In genomic region chr22:28894793-28895192, GRCh38 we compare ENCODE assay signal across 24 cellular contexts. TPM values are rescaled to one million over a fixed set of nuclear protein-coding genes. Genes with fewer than 3 reads are reported as not detected.
DNase-seq lines count a peak whose midpoint lies in the region; ATAC-seq, FAIRE-seq and TF ChIP-seq lines count a peak whose summit lies in the region.
"Had no signal": no experiment of that assay in that cellular context is flagged by ENCODE, and none has a peak within 500 bp of the region (broad histone marks: within the 10 kb centered on the region; RNA-seq: fewer than 3 reads in every experiment).

No MANE protein-coding gene starts in this region.

- peaks cover 89% of the 10 kb centered on the region for H4K20me1 ChIP-seq in neural progenitor cell (ENCODE audit: low read depth)

- H3K4me1 Mint-ChIP-seq in Caco-2 (ENCODE audit: low read depth, unreplicated experiment) (peaks cover 42% of the 10 kb centered on the region), neural progenitor cell (peaks cover 73% of the 10 kb centered on the region)

- H3K9ac ChIP-seq in neural progenitor cell: no peak overlapping the region

- CTCF ChIA-PET in Caco-2 (lab: Charles Lee): no interaction called here

- FAIRE-seq in frontal cortex (lab: Jason Lieb, UNC): no peak
- FAIRE-seq: endothelial cell of umbilical vein, urothelium cell line had no signal

- peaks cover 97% of the 10 kb centered on the region for H3K79me2 ChIP-seq in neural progenitor cell (ENCODE audit: low read depth)

- H3F3A ChIP-seq in neural progenitor cell (ENCODE audit: low read depth): no peaks in the 10 kb centered on the region

- no peak overlapping the region for H3K4me3 Mint-ChIP-seq in Caco-2 (ENCODE audit: unreplicated experiment)
- no peak overlapping the region for H3K4me3 Mint-ChIP-seq in neural progenitor cell
- H3K4me3 Mint-ChIP-seq: activated CD8-positive, alpha-beta T cell treated with anti-CD3 and anti-CD28 coated beads for 36 hours; IgD-negative memory B cell had no signal

- ATAC-seq in RWPE2 (ENCODE audit: low read depth): no peak
- ATAC-seq in HG02852 (IDR thresholded peaks at IDR 0.05; ENCODE audit: unreplicated experiment): no peak
- no peak for ATAC-seq in mucosa of descending colon
- ATAC-seq: activated CD8-positive, alpha-beta T cell treated with anti-CD3 and anti-CD28 coated beads for 36 hours; right lobe of liver had no signal

- H3K4me2 ChIP-seq in neural progenitor cell: no peak overlapping the region

- no peaks in the 10 kb centered on the region; the same call in 1 of the 2 replicates for H3K36me3 ChIP-seq in Caco-2 (ENCODE audit: control insufficient read depth, insufficient read depth, low read length)
- no peaks in the 10 kb centered on the region for H3K36me3 ChIP-seq in RWPE2 (ENCODE audit: low read depth)
- no peaks in the 10 kb centered on the region for H3K36me3 ChIP-seq in esophagus squamous epithelium
- no peaks in the 10 kb centered on the region for H3K36me3 ChIP-seq in neural progenitor cell
- no peaks in the 10 kb centered on the region for H3K36me3 ChIP-seq in mucosa of descending colon (ENCODE audit: low read depth)
- H3K36me3 ChIP-seq: adrenal gland, right lobe of liver had no signal

- no peak for TF ChIP-seq POLR2A in esophagus squamous epithelium (IDR thresholded peaks at IDR 0.05)

- BruUV-seq in Caco-2 (replicated peaks; lab: Mats Ljungman, UMichigan): no TSS peak

- H3K4me3 ChIP-seq in Caco-2 (ENCODE audit: low read depth, low read length) (no peak overlapping the region), RWPE2 (ENCODE audit: severe bottlenecking) (no peak overlapping the region), esophagus squamous epithelium (no peak overlapping the region), neural progenitor cell (no peak overlapping the region), mucosa of descending colon (no peak overlapping the region)
- H3K4me3 ChIP-seq: adrenal gland, lung, right lobe of liver had no signal

- H2AFZ ChIP-seq in neural progenitor cell (replicated peaks): no peak overlapping the region

- H3K9me3 ChIP-seq in Caco-2 (no peaks in the 10 kb centered on the region), RWPE2 (ENCODE audit: severe bottlenecking) (no peaks in the 10 kb centered on the region), esophagus squamous epithelium (no peaks in the 10 kb centered on the region), neural progenitor cell (ENCODE audit: low read depth) (no peaks in the 10 kb centered on the region), mucosa of descending colon (no peaks in the 10 kb centered on the region)
- H3K9me3 ChIP-seq: adrenal gland, right lobe of liver had no signal

- H3K36me3 Mint-ChIP-seq in Caco-2 (ENCODE audit: insufficient read depth, unreplicated experiment) (peaks cover 42% of the 10 kb centered on the region), neural progenitor cell (peaks cover 14% of the 10 kb centered on the region)
- H3K36me3 Mint-ChIP-seq: naive B cell had no signal

- H3K27ac Mint-ChIP-seq in Caco-2 (ENCODE audit: unreplicated experiment) (peak overlapping the region; percentile 32), neural progenitor cell (peak overlapping the region; percentile 46)
- H3K27ac Mint-ChIP-seq: activated CD8-positive, alpha-beta T cell treated with anti-CD3 and anti-CD28 coated beads for 36 hours; IgD-negative memory B cell had no signal

- TF ChIP-seq CTCF in Caco-2 (IDR thresholded peaks at IDR 0.05; ENCODE audit: insufficient read depth in 1 of 2, low read depth in 1 of 2, low read length in 1 of 2, severe bottlenecking in 1 of 2, unreplicated experiment in 1 of 2) (no peak), RWPE2 (IDR thresholded peaks at IDR 0.05; ENCODE audit: poor library complexity, severe bottlenecking) (no peak), esophagus squamous epithelium (IDR thresholded peaks at IDR 0.05) (no peak), neural progenitor cell (IDR thresholded peaks at IDR 0.05) (no peak), mucosa of descending colon (IDR thresholded peaks at IDR 0.05) (no peak)

- H3K4me1 ChIP-seq in Caco-2: peaks cover 36% of the 10 kb centered on the region
- peaks cover 56% of the 10 kb centered on the region for H3K4me1 ChIP-seq in RWPE2 (ENCODE audit: insufficient read depth, poor library complexity, severe bottlenecking)
- H3K4me1 ChIP-seq in esophagus squamous epithelium: peaks cover 7 to 76% (median 17%) of the 10 kb centered on the region in 3 donors
- peaks cover 9% of the 10 kb centered on the region for H3K4me1 ChIP-seq in neural progenitor cell
- H3K4me1 ChIP-seq in mucosa of descending colon (ENCODE audit: low read depth): peaks cover 13% of the 10 kb centered on the region

- intact Hi-C loops in Caco-2 (cut with micrococcal nuclease; ENCODE audit: unreplicated experiment): no loop called here
- intact Hi-C loops in esophagus squamous epithelium (cut with DNase I): no loop called here
- intact Hi-C loops in mucosa of descending colon (cut with DNase I, micrococcal nuclease): no loop called here

- H3K9me3 Mint-ChIP-seq in Caco-2 (ENCODE audit: unreplicated experiment) (no peaks in the 10 kb centered on the region), neural progenitor cell (no peaks in the 10 kb centered on the region)
- H3K9me3 Mint-ChIP-seq: activated CD8-positive, alpha-beta T cell treated with anti-CD3 and anti-CD28 coated beads for 36 hours; IgD-negative memory B cell; naive B cell had no signal

- H3K27ac ChIP-seq in RWPE2 (ENCODE audit: poor library complexity, severe bottlenecking) (peak overlapping the region; percentile 48), esophagus squamous epithelium (peak overlapping the region in 3 of 4 donors; percentile 57 to 82 (median 74)), neural progenitor cell (no peak overlapping the region)
- H3K27ac ChIP-seq: right lobe of liver had no signal

- 65 to 84% methylated on average over 3 of the region's 3 CpGs for WGBS in esophagus squamous epithelium, 2 donors

- H3K27me3 Mint-ChIP-seq in Caco-2 (ENCODE audit: insufficient read depth, unreplicated experiment) (no peaks in the 10 kb centered on the region), neural progenitor cell (ENCODE audit: insufficient read depth, low read depth) (peaks cover 3% of the 10 kb centered on the region)

- POLR2A ChIA-PET in Caco-2 (lab: Charles Lee): interaction anchor here (0.6 kb wide), 1 partner anchor 9 kb away, joined by 11 read pairs; no protein-coding TSS in a partner anchor

- H3K27me3 ChIP-seq in Caco-2 (replicated peaks; ENCODE audit: control insufficient read depth, insufficient read depth, low read length) (no peaks in the 10 kb centered on the region), RWPE2 (ENCODE audit: insufficient read depth, poor library complexity, severe bottlenecking) (no peaks in the 10 kb centered on the region), esophagus squamous epithelium (no peaks in the 10 kb centered on the region), neural progenitor cell (no peaks in the 10 kb centered on the region)
- H3K27me3 ChIP-seq: adrenal gland, right lobe of liver had no signal

- no peak for DNase-seq in Caco-2
- DNase-seq in RWPE2 (ENCODE audit: low spot score): no peak
- DNase-seq in esophagus squamous epithelium (lab: John Stamatoyannopoulos, UW): no peak
- no peak for DNase-seq in neural progenitor cell (ENCODE audit: low spot score)
- no peak for DNase-seq in middle frontal gyrus (ENCODE audit: extremely low spot score, low spot score)
- no peak for DNase-seq in mucosa of descending colon
- DNase-seq in frontal cortex (ENCODE audit: low spot score in 2 of 2): no peak
- DNase-seq: activated CD8-positive, alpha-beta T cell treated with anti-CD3 and anti-CD28 coated beads for 36 hours; activated naive CD4-positive, alpha-beta T cell; activated T-cell treated with anti-CD3 and anti-CD28 coated beads for 4 hours; dermis blood vessel endothelial cell; hippocampal formation; naive B cell; NCI-H526; right lobe of liver; stimulated activated CD4-positive, alpha-beta T cell treated with anti-CD3 and anti-CD28 coated beads, Interleukin-15, amount 100 ng/mL, for 24 hours; stimulated activated CD8-positive, alpha-beta memory T cell treated with anti-CD3 and anti-CD28 coated beads, Interleukin-4, amount 100 ng/mL, for 48 hours; T1000 had no signal

RNA-seq across cellular contexts. Expression of gene ZNRF3, which starts 11.4 kb away (rescaled TPM):
- total RNA-seq in Caco-2 (2022): 37.9 and 41.1 TPM in 2 replicates
- 10 to 100 TPM in 1 of 4 donors, 1 to 10 TPM in 3; 6.6 to 10.9 (median 7.2) TPM for total RNA-seq in esophagus squamous epithelium
- 4.1 and 12.0 TPM in 2 replicates for total RNA-seq in neural progenitor cell (ENCODE audit: low replicate concordance)
- total RNA-seq in mucosa of descending colon: 10 to 100 TPM in 1 of 3 donors, 1 to 10 TPM in 2; 5.5 to 10.6 (median 5.8) TPM
- 7.3 TPM for total RNA-seq in frontal cortex
